Comparison of ENCODE assay signal across 19 cellular contexts in genomic region chr9:134731497-134732391, GRCh38.
DNase-seq lines count a peak whose midpoint lies in the region; ATAC-seq and TF ChIP-seq lines count a peak whose summit lies in the region.
"Had no signal": no experiment of that assay in that cellular context is flagged by ENCODE, and none has a peak within 500 bp of the region (broad histone marks: within the 10 kb centered on the region; RNA-seq: fewer than 3 reads in every experiment).

No MANE protein-coding gene starts in this region.

- WGBS in sigmoid colon, 2 donors: 89 to 93% methylated on average over 45 of the region's 45 CpGs

- DNase-seq in Right ventricle myocardium superior: peak; percentile 35
- DNase-seq in left ventricle myocardium superior: no peak
- no peak for DNase-seq in mesothelial cell of epicardium (ENCODE audit: low spot score in 2 of 2, unreplicated experiment in 2 of 2)
- peak; percentile 72 for DNase-seq in sigmoid colon
- DNase-seq in epidermal melanocyte (ENCODE audit: insufficient read length, low spot score): no peak
- DNase-seq in activated T-cell treated with anti-CD3 and anti-CD28 coated beads, Interleukin-2, amount 50 U/mL, for 24 hours: no peak
- DNase-seq in occipital lobe (lab: John Stamatoyannopoulos, UW): no peak
- DNase-seq: 8988T; CD8-positive, alpha-beta T cell; DMS79; H9; NCI-H1105; NCI-H1694; NCI-H510A treated with DMSO at 0.1 percent for 48 hours; NCI-H82 had no signal

- H3K36me3 Mint-ChIP-seq in mesothelial cell of epicardium: peaks cover 26% of the 10 kb centered on the region
- H3K36me3 Mint-ChIP-seq in activated T-cell treated with anti-CD3 and anti-CD28 coated beads, Interleukin-2, amount 50 U/mL, for 24 hours (ENCODE audit: low read depth): no peaks in the 10 kb centered on the region
- H3K36me3 Mint-ChIP-seq: CD8-positive, alpha-beta T cell had no signal

- intact Hi-C loops in Right ventricle myocardium superior (cut with DNase I): loop anchor here (5.0 kb wide), 1 partner anchor 34 kb away; no protein-coding TSS in a partner anchor
- intact Hi-C loops in left ventricle myocardium superior (cut with micrococcal nuclease): no loop called here
- intact Hi-C loops in sigmoid colon (cut with DNase I): loop anchor here (10.0 kb wide), 1 partner anchor 407 kb away; the partner anchor contains the start of gene RXRA

- no peaks in the 10 kb centered on the region for H3K27me3 ChIP-seq in sigmoid colon
- H3K27me3 ChIP-seq: BLaER1 had no signal

- no peaks in the 10 kb centered on the region for H3K9me3 ChIP-seq in sigmoid colon
- H3K9me3 ChIP-seq: BLaER1 had no signal

- TF ChIP-seq EP300 in sigmoid colon (IDR thresholded peaks at IDR 0.05): no peak

- peak overlapping the region; percentile 53 for H3K27ac Mint-ChIP-seq in mesothelial cell of epicardium
- no peak overlapping the region for H3K27ac Mint-ChIP-seq in activated T-cell treated with anti-CD3 and anti-CD28 coated beads, Interleukin-2, amount 50 U/mL, for 24 hours
- H3K27ac Mint-ChIP-seq: CD8-positive, alpha-beta T cell; H9 had no signal

- H3K4me3 Mint-ChIP-seq in mesothelial cell of epicardium: no peak overlapping the region
- H3K4me3 Mint-ChIP-seq in activated T-cell treated with anti-CD3 and anti-CD28 coated beads, Interleukin-2, amount 50 U/mL, for 24 hours: no peak overlapping the region
- H3K4me3 Mint-ChIP-seq: CD8-positive, alpha-beta T cell; H9 had no signal

- H3K27me3 Mint-ChIP-seq in mesothelial cell of epicardium (ENCODE audit: low read depth): no peaks in the 10 kb centered on the region
- no peaks in the 10 kb centered on the region for H3K27me3 Mint-ChIP-seq in activated T-cell treated with anti-CD3 and anti-CD28 coated beads, Interleukin-2, amount 50 U/mL, for 24 hours

- TF ChIP-seq CTCF in mesothelial cell of epicardium (IDR thresholded peaks at IDR 0.05; ENCODE audit: unreplicated experiment) (no peak), sigmoid colon (IDR thresholded peaks at IDR 0.05) (no peak)

- H3K27ac ChIP-seq in sigmoid colon: peak overlapping the region; percentile 73 to 93 (median 82)
- H3K27ac ChIP-seq: BLaER1, HL-60 had no signal

- H3K4me1 Mint-ChIP-seq in mesothelial cell of epicardium: peaks cover 5% of the 10 kb centered on the region
- H3K4me1 Mint-ChIP-seq in activated T-cell treated with anti-CD3 and anti-CD28 coated beads, Interleukin-2, amount 50 U/mL, for 24 hours (ENCODE audit: low read depth): no peaks in the 10 kb centered on the region
- H3K4me1 Mint-ChIP-seq: H9 had no signal

- no peak for TF ChIP-seq POLR2A in sigmoid colon (IDR thresholded peaks at IDR 0.05)

- H3K9me3 Mint-ChIP-seq in mesothelial cell of epicardium: no peaks in the 10 kb centered on the region
- H3K9me3 Mint-ChIP-seq in activated T-cell treated with anti-CD3 and anti-CD28 coated beads, Interleukin-2, amount 50 U/mL, for 24 hours: no peaks in the 10 kb centered on the region
- H3K9me3 Mint-ChIP-seq: CD8-positive, alpha-beta T cell had no signal

- peaks cover 0 to 21% (median 2%) of the 10 kb centered on the region in 4 donors for H3K36me3 ChIP-seq in sigmoid colon

- H3K4me1 ChIP-seq in sigmoid colon: peaks cover 0 to 70% (median 66%) of the 10 kb centered on the region in 4 donors

- H3K4me3 ChIP-seq in sigmoid colon: no peak overlapping the region
- H3K4me3 ChIP-seq: BLaER1 had no signal

- ATAC-seq in Right ventricle myocardium superior (ENCODE audit: poor library complexity): no peak
- no peak for ATAC-seq in left ventricle myocardium superior
- no peak for ATAC-seq in HG02852 (IDR thresholded peaks at IDR 0.05; ENCODE audit: unreplicated experiment)
- ATAC-seq: CD8-positive, alpha-beta T cell; Panc1 had no signal

Comparison
In these comparisons a context has a peak if more than half of its experiments do, and no peak if none do; other contexts are left out.
1. DNase-seq: peak in Right ventricle myocardium superior (single experiment) and sigmoid colon (single experiment); none in left ventricle myocardium superior (single experiment), mesothelial cell of epicardium (0 of 2), epidermal melanocyte (single experiment), activated T-cell treated with anti-CD3 and anti-CD28 coated beads, Interleukin-2, amount 50 U/mL, for 24 hours (single experiment) and occipital lobe (single experiment).